In genomic region chr1:206672844-206673758, GRCh38 we compare ENCODE assay signal across 1 cellular context.
A peak's percentile ranks its signal among the peaks of the same experiment; 100 is the strongest.
TF ChIP-seq lines count a peak whose summit lies in the region.

No MANE protein-coding gene starts in this region.

TF ChIP-seq in GM12878, 131 proteins besides CTCF, POLR2A, EP300 and RAD21 (continued from another document and continues in another):
- no peak for TF ChIP-seq MYB (IDR thresholded peaks at IDR 0.05; ENCODE audit: borderline replicate concordance, low read depth, low read length)
- no peak for TF ChIP-seq POLR2AphosphoS2 (IDR thresholded peaks at IDR 0.05; ENCODE audit: low read depth, low read length)
- no peak for TF ChIP-seq ZNF24 (IDR thresholded peaks at IDR 0.05)
- no peak for TF ChIP-seq ZNF384 (IDR thresholded peaks at IDR 0.05; ENCODE audit: borderline replicate concordance, low read depth, low read length)
- no peak for TF ChIP-seq CEBPZ (IDR thresholded peaks at IDR 0.05; ENCODE audit: low read depth, low read length)
- TF ChIP-seq ZNF217 (IDR thresholded peaks at IDR 0.05), result peak; percentile 15; the same call in 1 of the 2 replicates
- TF ChIP-seq IRF4 (IDR thresholded peaks at IDR 0.05; ENCODE audit: low read depth, low read length), result peak; percentile 74
- TF ChIP-seq STAT3 (IDR thresholded peaks at IDR 0.05; ENCODE audit: low read depth, low read length), result no peak
- no peak for TF ChIP-seq E2F4 (IDR thresholded peaks at IDR 0.05; ENCODE audit: low read depth, low read length)
- TF ChIP-seq E2F8 (IDR thresholded peaks at IDR 0.05; ENCODE audit: low read depth, partially characterized antibody), result no peak
- TF ChIP-seq MTA3 (IDR thresholded peaks at IDR 0.05; ENCODE audit: borderline replicate concordance, low read length), result no peak
- peak; percentile 77 to 79 for TF ChIP-seq IKZF2 (IDR thresholded peaks at IDR 0.05)
- no peak for TF ChIP-seq PRDM15 (CRISPR knock-in tag; IDR thresholded peaks at IDR 0.05)
- no peak for TF ChIP-seq NRF1 (conservative IDR thresholded peaks at IDR 0.05; ENCODE audit: low read depth, low read length)
- TF ChIP-seq SPI1 (IDR thresholded peaks at IDR 0.05; ENCODE audit: borderline replicate concordance, insufficient read depth, low read depth, low read length), result peak; percentile 97
- TF ChIP-seq ZBED1 (IDR thresholded peaks at IDR 0.05; ENCODE audit: borderline replicate concordance), result no peak
- peak; percentile 70 for TF ChIP-seq PKNOX1 (IDR thresholded peaks at IDR 0.05)
- TF ChIP-seq ZNF622 (IDR thresholded peaks at IDR 0.05), result no peak
- no peak for TF ChIP-seq PML (IDR thresholded peaks at IDR 0.05; ENCODE audit: low read length)
- no peak for TF ChIP-seq NR2C1 (IDR thresholded peaks at IDR 0.05)
- TF ChIP-seq MEF2A (IDR thresholded peaks at IDR 0.05; ENCODE audit: insufficient read depth, low read depth, low read length), result no peak
- no peak for TF ChIP-seq ATF3 (IDR thresholded peaks at IDR 0.05; ENCODE audit: borderline replicate concordance, extremely low read depth, low read depth, low read length)
- TF ChIP-seq TCF12 (IDR thresholded peaks at IDR 0.05; ENCODE audit: low read depth, low read length), result 0 out of 2 replicates have a peak, but pooled peaks have one; percentile 11
- no peak for TF ChIP-seq SREBF1 (IDR thresholded peaks at IDR 0.05; ENCODE audit: low read length)
- TF ChIP-seq SP1 (IDR thresholded peaks at IDR 0.05; ENCODE audit: low read depth, low read length), result no peak
- peak; percentile 71; the same call in 1 of the 2 replicates for TF ChIP-seq MLLT1 (IDR thresholded peaks at IDR 0.05)
- no peak for TF ChIP-seq CBX3 (IDR thresholded peaks at IDR 0.05; ENCODE audit: borderline replicate concordance, low read depth)
- TF ChIP-seq GABPA (IDR thresholded peaks at IDR 0.05; ENCODE audit: low read depth), result no peak
- peak; percentile 79 for TF ChIP-seq NBN (IDR thresholded peaks at IDR 0.05)
- TF ChIP-seq PBX3 (IDR thresholded peaks at IDR 0.05; ENCODE audit: insufficient replicate concordance, low read depth, low read length), result peak; percentile 37
- no peak for TF ChIP-seq CUX1 (IDR thresholded peaks at IDR 0.05; ENCODE audit: insufficient replicate concordance, low read depth, low read length)
- TF ChIP-seq HDGF (IDR thresholded peaks at IDR 0.05), result no peak
- no peak for TF ChIP-seq CREB1 (IDR thresholded peaks at IDR 0.05; ENCODE audit: low read depth)
- no peak for TF ChIP-seq ZNF274 (IDR thresholded peaks at IDR 0.05; ENCODE audit: insufficient read depth, insufficient read length)
